ENCODE assay signal across 24 cellular contexts in genomic region chr7:26345202-26345601, GRCh38. TPM values are rescaled to one million over a fixed set of nuclear protein-coding genes. Genes with fewer than 3 reads are reported as not detected.
DNase-seq lines count a peak whose midpoint lies in the region; ATAC-seq, FAIRE-seq and TF ChIP-seq lines count a peak whose summit lies in the region.
"Had no signal": no experiment of that assay in that cellular context is flagged by ENCODE, and none has a peak within 500 bp of the region (broad histone marks: within the 10 kb centered on the region; RNA-seq: fewer than 3 reads in every experiment).

No MANE protein-coding gene starts in this region.

- no peak for TF ChIP-seq CTCF in kidney (IDR thresholded peaks at IDR 0.05; ENCODE audit: borderline replicate concordance, extremely low read depth, insufficient read depth)
- no peak for TF ChIP-seq CTCF in GM10266 (IDR thresholded peaks at IDR 0.05; ENCODE audit: control insufficient read depth, insufficient read depth, low read depth, missing control alignments)
- no peak for TF ChIP-seq CTCF in esophagus squamous epithelium (IDR thresholded peaks at IDR 0.05)

- intact Hi-C loops in kidney (cut with DNase I) (no loop called here), esophagus squamous epithelium (cut with DNase I) (no loop called here)

- H3K27ac ChIP-seq in angular gyrus (ENCODE audit: low read depth, low read length) (peak overlapping the region; percentile 37), kidney (ENCODE audit: low read depth in 2 of 2, low read length in 2 of 2) (peak overlapping the region; percentile 95 to 98), esophagus squamous epithelium (no peak overlapping the region)
- H3K27ac ChIP-seq: 22Rv1 had no signal

- H3K4me3 ChIP-seq in kidney (ENCODE audit: low read length in 2 of 2), result no peak overlapping the region
- no peak overlapping the region for H3K4me3 ChIP-seq in esophagus squamous epithelium

- no peaks in the 10 kb centered on the region for H3K27me3 Mint-ChIP-seq in T-helper 2 cell treated with Interferon-gamma antibody and Interleukin-4, amounts not matched to agents 5 μg/mL and 100 μg/mL, for 36 hours (ENCODE audit: low read depth)
- H3K27me3 Mint-ChIP-seq in stimulated activated naive B cell treated with anti-CD40 and anti-IgM and Interleukin-4, amounts not matched to agents 10 μg/mL and 1 μg/mL and 100 μg/mL, for 72 hours, result no peaks in the 10 kb centered on the region
- H3K27me3 Mint-ChIP-seq: CD4-positive, CD25-positive, alpha-beta regulatory T cell had no signal

- peak overlapping the region; percentile 21 for H3K27ac Mint-ChIP-seq in T-helper 2 cell treated with Interferon-gamma antibody and Interleukin-4, amounts not matched to agents 5 μg/mL and 100 μg/mL, for 36 hours
- H3K27ac Mint-ChIP-seq in stimulated activated naive B cell treated with anti-CD40 and anti-IgM and Interleukin-4, amounts not matched to agents 10 μg/mL and 1 μg/mL and 100 μg/mL, for 72 hours, result peak overlapping the region; percentile 26
- H3K27ac Mint-ChIP-seq: CD4-positive, CD25-positive, alpha-beta regulatory T cell had no signal

- no peak for FAIRE-seq in kidney (lab: Jason Lieb, UNC)

- H3K9me3 Mint-ChIP-seq in T-helper 2 cell treated with Interferon-gamma antibody and Interleukin-4, amounts not matched to agents 5 μg/mL and 100 μg/mL, for 36 hours, result no peaks in the 10 kb centered on the region
- H3K9me3 Mint-ChIP-seq in stimulated activated naive B cell treated with anti-CD40 and anti-IgM and Interleukin-4, amounts not matched to agents 10 μg/mL and 1 μg/mL and 100 μg/mL, for 72 hours, result no peaks in the 10 kb centered on the region
- H3K9me3 Mint-ChIP-seq: CD4-positive, CD25-positive, alpha-beta regulatory T cell had no signal

- ATAC-seq in stimulated activated naive B cell treated with anti-CD40 and anti-IgM and Interleukin-4, amounts not matched to agents 10 μg/mL and 1 μg/mL and 100 μg/mL, for 72 hours (replicated peaks), result no peak
- ATAC-seq in GM19467 (IDR thresholded peaks at IDR 0.05; ENCODE audit: unreplicated experiment), result no peak
- ATAC-seq: HCT116 had no signal

- DNase-seq in T-helper 2 cell treated with Interferon-gamma antibody and Interleukin-4, amounts not matched to agents 5 μg/mL and 100 μg/mL, for 36 hours (ENCODE audit: low spot score), result no peak
- DNase-seq in T-helper 2 cell, result no peak
- no peak for DNase-seq in kidney
- no peak for DNase-seq in stimulated activated naive B cell treated with anti-CD40 and anti-IgM and Interleukin-4, amounts not matched to agents 10 μg/mL and 1 μg/mL and 100 μg/mL, for 72 hours
- no peak for DNase-seq in GM10266 (ENCODE audit: extremely low spot score)
- no peak for DNase-seq in esophagus squamous epithelium (lab: John Stamatoyannopoulos, UW)
- DNase-seq: AML-193; CD4-positive, CD25-positive, alpha-beta regulatory T cell; COR-L47; DMS 273 treated with DMSO at 0.1 percent for 48 hours; GDM1; MM.1S; NCI-H1092 treated with DMSO at 0.1 percent for 48 hours; NCI-H146; NCI-H2029 treated with DMSO at 0.1 percent for 48 hours; NCI-H2171; NCI-H446; NK-92 treated with Interleukin-12 subunit alpha and Interleukin-12 subunit beta, amount 100 ng/mL, for 24 hours; SHP77 treated with DMSO at 0.1 percent for 48 hours had no signal

- peak overlapping the region; percentile 27 to 57 for H3K9ac ChIP-seq in kidney (ENCODE audit: low read length in 2 of 2)

- H3K4me1 Mint-ChIP-seq in T-helper 2 cell treated with Interferon-gamma antibody and Interleukin-4, amounts not matched to agents 5 μg/mL and 100 μg/mL, for 36 hours (ENCODE audit: low read depth), result peaks cover 8% of the 10 kb centered on the region
- H3K4me1 Mint-ChIP-seq in stimulated activated naive B cell treated with anti-CD40 and anti-IgM and Interleukin-4, amounts not matched to agents 10 μg/mL and 1 μg/mL and 100 μg/mL, for 72 hours, result peaks cover 36 to 41% of the 10 kb centered on the region in 2 donors

- H3K27me3 ChIP-seq in esophagus squamous epithelium, result no peaks in the 10 kb centered on the region

- TF ChIP-seq POLR2A in esophagus squamous epithelium (IDR thresholded peaks at IDR 0.05), result no peak

- H3K9me3 ChIP-seq in kidney (ENCODE audit: control insufficient read depth in 1 of 2, low read length in 2 of 2) (no peaks in the 10 kb centered on the region), esophagus squamous epithelium (no peaks in the 10 kb centered on the region)

- H3K4me3 Mint-ChIP-seq in T-helper 2 cell treated with Interferon-gamma antibody and Interleukin-4, amounts not matched to agents 5 μg/mL and 100 μg/mL, for 36 hours, result no peak overlapping the region
- no peak overlapping the region for H3K4me3 Mint-ChIP-seq in stimulated activated naive B cell treated with anti-CD40 and anti-IgM and Interleukin-4, amounts not matched to agents 10 μg/mL and 1 μg/mL and 100 μg/mL, for 72 hours
- H3K4me3 Mint-ChIP-seq: CD4-positive, CD25-positive, alpha-beta regulatory T cell had no signal

- H3K36me3 ChIP-seq in kidney (ENCODE audit: control insufficient read depth in 1 of 2, insufficient read depth in 2 of 2, low read length in 2 of 2) (peaks cover 0 to 3% of the 10 kb centered on the region in 2 donors), esophagus squamous epithelium (no peaks in the 10 kb centered on the region)

- peaks cover 33% of the 10 kb centered on the region for H3K36me3 Mint-ChIP-seq in T-helper 2 cell treated with Interferon-gamma antibody and Interleukin-4, amounts not matched to agents 5 μg/mL and 100 μg/mL, for 36 hours (ENCODE audit: low read depth)
- H3K36me3 Mint-ChIP-seq in stimulated activated naive B cell treated with anti-CD40 and anti-IgM and Interleukin-4, amounts not matched to agents 10 μg/mL and 1 μg/mL and 100 μg/mL, for 72 hours, result peaks cover 12 to 35% of the 10 kb centered on the region in 2 donors

- WGBS in esophagus squamous epithelium, 2 donors, result 85 to 97% methylated on average over 4 to 8 of the region's 9 CpGs

- H3K4me1 ChIP-seq in kidney (ENCODE audit: control insufficient read depth in 1 of 2, insufficient read depth in 1 of 2, low read depth in 1 of 2, low read length in 2 of 2) (peaks cover 28 to 47% of the 10 kb centered on the region in 2 donors), esophagus squamous epithelium (peaks cover 0 to 22% (median 0%) of the 10 kb centered on the region in 3 donors)

RNA-seq across cellular contexts. Expression of gene SNX10, which starts 53.5 kb away (rescaled TPM):
- total RNA-seq in kidney (72.0 TPM), esophagus squamous epithelium (1 to 10 TPM in 3 of 4 donors, not detected in 1; 2.7 to 7.4 (median 3.6) TPM)
- 30.1 TPM for polyA plus RNA-seq in kidney (ENCODE audit: insufficient read depth, low read depth, low replicate concordance)
- total RNA-seq: LHCN-M2 had no signal

Comparison
In these comparisons a context has a peak if more than half of its experiments do, and no peak if none do; other contexts are left out.
1. H3K27ac ChIP-seq: peak in angular gyrus (single experiment) and kidney (2 of 2); none in esophagus squamous epithelium (0 of 4).